9 cellular contexts compared by ENCODE assay signal in genomic region chr11:115256326-115257197, GRCh38.
DNase-seq lines count a peak whose midpoint lies in the region; ATAC-seq and TF ChIP-seq lines count a peak whose summit lies in the region.
"Had no signal": no experiment of that assay in that cellular context is flagged by ENCODE, and none has a peak within 500 bp of the region (broad histone marks: within the 10 kb centered on the region; RNA-seq: fewer than 3 reads in every experiment).

No MANE protein-coding gene starts in this region.

- H3K9me3 Mint-ChIP-seq in GM23338 (no peaks in the 10 kb centered on the region), HFFc6 (peaks cover 41% of the 10 kb centered on the region), CD14-positive monocyte (peaks cover 0 to 3% (median 0%) of the 10 kb centered on the region in 7 donors)
- H3K9me3 Mint-ChIP-seq: activated T-cell treated with anti-CD3 and anti-CD28 coated beads, Interleukin-2, amount 50 U/mL, for 72 hours had no signal

- peak; percentile 39 for DNase-seq in GM23338 (ENCODE audit: low spot score)
- peak; percentile 53 for DNase-seq in NCI-H2029 (lab: John Stamatoyannopoulos, UW)
- peak; percentile 92 for DNase-seq in left kidney (ENCODE audit: low read depth, low spot score)
- DNase-seq in KG1 (lab: John Stamatoyannopoulos, UW) = no peak
- DNase-seq in HFFc6 = no peak
- no peak for DNase-seq in CD14-positive monocyte (ENCODE audit: low spot score)
- DNase-seq in right atrium auricular region (ENCODE audit: low spot score) = no peak
- DNase-seq: activated T-cell treated with anti-CD3 and anti-CD28 coated beads, Interleukin-2, amount 50 U/mL, for 72 hours had no signal

- no peaks in the 10 kb centered on the region for H4K20me1 ChIP-seq in GM23338 (replicated peaks; ENCODE audit: insufficient read depth)

- intact Hi-C loops in CD14-positive monocyte (cut with micrococcal nuclease) = no loop called here

- H3K4me1 Mint-ChIP-seq in GM23338 = peaks cover 51% of the 10 kb centered on the region
- H3K4me1 Mint-ChIP-seq in HFFc6 (ENCODE audit: low read depth) = no peaks in the 10 kb centered on the region
- no peaks in the 10 kb centered on the region for H3K4me1 Mint-ChIP-seq in CD14-positive monocyte

- no peaks in the 10 kb centered on the region for H3K79me2 ChIP-seq in GM23338 (replicated peaks; ENCODE audit: insufficient read depth)

- H3K4me3 Mint-ChIP-seq in GM23338 (no peak overlapping the region), HFFc6 (no peak overlapping the region), CD14-positive monocyte (no peak overlapping the region)

- no peaks in the 10 kb centered on the region for H3K9me2 ChIP-seq in GM23338 (ENCODE audit: insufficient read depth)

- H3K36me3 Mint-ChIP-seq in GM23338 (ENCODE audit: low read depth) (no peaks in the 10 kb centered on the region), HFFc6 (ENCODE audit: low read depth) (peaks cover 7% of the 10 kb centered on the region; the same call in 1 of the 2 replicates), CD14-positive monocyte (no peaks in the 10 kb centered on the region)

- H3K27ac ChIP-seq in GM23338 (ENCODE audit: low read depth) = no peak overlapping the region; the same call in 1 of the 2 replicates
- no peak overlapping the region for H3K27ac ChIP-seq in right atrium auricular region

- H3K36me3 ChIP-seq in GM23338 (ENCODE audit: insufficient read depth) = no peaks in the 10 kb centered on the region
- H3K36me3 ChIP-seq in right atrium auricular region = no peaks in the 10 kb centered on the region

- TF ChIP-seq CTCF in GM23338 (conservative IDR thresholded peaks at IDR 0.05; ENCODE audit: low read depth in 2 of 2) (no peak), HFFc6 (IDR thresholded peaks at IDR 0.05) (no peak), CD14-positive monocyte (IDR thresholded peaks at IDR 0.05) (no peak), right atrium auricular region (IDR thresholded peaks at IDR 0.05) (no peak)

- H3K4me3 ChIP-seq in GM23338 = no peak overlapping the region
- no peak overlapping the region for H3K4me3 ChIP-seq in right atrium auricular region

- H3K27me3 ChIP-seq in GM23338 (ENCODE audit: insufficient read depth) (no peaks in the 10 kb centered on the region), right atrium auricular region (no peaks in the 10 kb centered on the region)

- no peak overlapping the region for H2AFZ ChIP-seq in GM23338

- H3K27me3 Mint-ChIP-seq in GM23338 (ENCODE audit: insufficient read depth, low read depth, poor library complexity) (no peaks in the 10 kb centered on the region), HFFc6 (ENCODE audit: insufficient read depth) (no peaks in the 10 kb centered on the region; the same call in 1 of the 2 replicates), CD14-positive monocyte (ENCODE audit: low read depth in 3 of 3) (peaks cover 0 to 1% (median 0%) of the 10 kb centered on the region in 3 donors)

- ATAC-seq in GM18519 (IDR thresholded peaks at IDR 0.05; ENCODE audit: low FRiP score, unreplicated experiment) (peak; percentile 80), GM23338 (peak; percentile 81)

- H3K27ac Mint-ChIP-seq in GM23338 (peak overlapping the region; percentile 78; the same call in 1 of the 2 replicates), HFFc6 (no peak overlapping the region), CD14-positive monocyte (no peak overlapping the region)
- H3K27ac Mint-ChIP-seq: activated T-cell treated with anti-CD3 and anti-CD28 coated beads, Interleukin-2, amount 50 U/mL, for 72 hours had no signal

- H3F3A ChIP-seq in GM23338 (replicated peaks; ENCODE audit: low read depth) = no peaks in the 10 kb centered on the region

- no peaks in the 10 kb centered on the region for H3K9me3 ChIP-seq in right atrium auricular region

- peak overlapping the region; percentile 21; the same call in 1 of the 2 replicates for H3K4me2 ChIP-seq in GM23338

- peaks cover 19% of the 10 kb centered on the region for H3K4me1 ChIP-seq in GM23338 (ENCODE audit: insufficient read depth)
- peaks cover 0 to 3% of the 10 kb centered on the region in 2 donors for H3K4me1 ChIP-seq in right atrium auricular region

TF ChIP-seq in GM23338, 12 proteins besides CTCF, POLR2A, EP300 and RAD21:
- TF ChIP-seq JUNB (IDR thresholded peaks at IDR 0.05; ENCODE audit: unreplicated experiment) (no peak), EZH2phosphoT487 (IDR thresholded peaks at IDR 0.05; ENCODE audit: unreplicated experiment) (no peak), STAT1 (IDR thresholded peaks at IDR 0.05; ENCODE audit: unreplicated experiment) (no peak), ETS1 (IDR thresholded peaks at IDR 0.05) (no peak), ZNF462 (CRISPR knock-in tag; IDR thresholded peaks at IDR 0.05) (no peak), POLR2AphosphoS5 (IDR thresholded peaks at IDR 0.05; ENCODE audit: low read depth) (no peak), CREB1 (CRISPR knock-in tag; IDR thresholded peaks at IDR 0.05; ENCODE audit: low read depth) (no peak), ZNF331 (CRISPR knock-in tag; IDR thresholded peaks at IDR 0.05; ENCODE audit: low read depth) (no peak)
TF ChIP-seq in GM23338: peak in this region for 0.

Comparison
In these comparisons a context has a peak if more than half of its experiments do, and no peak if none do; other contexts are left out.
1. DNase-seq: peak in GM23338 (single experiment), NCI-H2029 (single experiment) and left kidney (single experiment); none in KG1 (single experiment), HFFc6 (single experiment), CD14-positive monocyte (single experiment) and right atrium auricular region (single experiment).